Comparison of ENCODE assay signal across 8 cellular contexts in the genomic region with DNA sequence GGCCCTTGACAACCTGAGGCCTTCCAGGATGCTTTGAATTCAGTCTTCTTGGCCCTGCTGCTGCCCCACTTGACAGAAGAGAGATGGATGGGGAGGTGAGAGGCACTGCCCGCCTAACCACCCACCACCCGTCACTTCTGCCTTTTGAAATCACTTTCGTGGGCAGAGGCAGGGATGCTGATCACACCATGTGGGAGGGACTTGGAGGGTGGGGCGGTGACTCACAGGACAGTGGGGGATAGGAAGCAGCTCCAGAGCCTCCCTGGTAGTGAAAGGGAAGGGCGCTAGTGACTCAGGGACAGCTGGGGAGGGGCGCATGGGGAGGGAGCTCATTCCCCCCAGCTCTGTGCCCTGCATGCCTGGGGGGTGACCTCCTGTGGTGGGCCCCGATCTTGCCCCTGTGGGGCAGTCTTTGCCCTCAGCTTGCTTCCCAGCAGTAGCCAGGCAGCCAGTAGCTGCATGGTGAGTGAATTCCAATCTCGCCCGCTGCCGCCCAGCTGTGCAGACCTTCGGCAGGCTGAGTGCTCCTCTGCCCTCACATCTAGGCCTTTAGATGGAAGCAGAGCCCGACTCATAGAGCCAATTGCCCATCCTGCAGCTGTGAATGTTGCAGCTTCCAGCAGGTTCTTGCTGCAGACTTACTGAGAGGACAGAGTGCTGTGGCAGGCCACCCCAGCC. TPM values are rescaled to one million over a fixed set of nuclear protein-coding genes. Genes with fewer than 3 reads are reported as not detected.
DNase-seq lines count a peak whose midpoint lies in the region; ATAC-seq and TF ChIP-seq lines count a peak whose summit lies in the region.
"Not testable (repeated sequence)": the region's sequence is repeated elsewhere in the genome, so short reads cannot be mapped to it uniquely, and the experiment has no call there.

No MANE protein-coding gene starts in this region.

- POLR2A ChIA-PET in activated CD4-positive, alpha-beta memory T cell treated with anti-CD3 and anti-CD28 coated beads for 36 hours (lab: Charles Lee), result not testable (repeated sequence)

- H3K4me3 ChIP-seq in MG63, upper lobe of right lung: not testable (repeated sequence)

- DNase-seq in EL (peak; percentile 38), MG63 (peak; percentile 9), astrocyte of the hippocampus (ENCODE audit: low read depth, low spot score) (peak; percentile 5), kidney tubule cell (ENCODE audit: low spot score) (peak; percentile 12)
- peak; percentile 51 for DNase-seq in activated CD4-positive, alpha-beta memory T cell treated with anti-CD3 and anti-CD28 coated beads for 36 hours
- not testable (repeated sequence) for DNase-seq in omental fat pad (ENCODE audit: low spot score); upper lobe of right lung

- not testable (repeated sequence) for H3K27me3 Mint-ChIP-seq in activated CD4-positive, alpha-beta memory T cell treated with anti-CD3 and anti-CD28 coated beads for 36 hours

- H3K4me1 ChIP-seq in upper lobe of right lung, result not testable (repeated sequence)

- H3K9me3 Mint-ChIP-seq in activated CD4-positive, alpha-beta memory T cell treated with anti-CD3 and anti-CD28 coated beads for 36 hours, result not testable (repeated sequence)

- CTCF ChIA-PET in activated CD4-positive, alpha-beta memory T cell treated with anti-CD3 and anti-CD28 coated beads for 36 hours (lab: Charles Lee), result not testable (repeated sequence)

- H3K4me1 Mint-ChIP-seq in activated CD4-positive, alpha-beta memory T cell treated with anti-CD3 and anti-CD28 coated beads for 36 hours (ENCODE audit: low read depth), result not testable (repeated sequence)

- TF ChIP-seq CTCF in omental fat pad (IDR thresholded peaks at IDR 0.05); upper lobe of right lung (IDR thresholded peaks at IDR 0.05): not testable (repeated sequence)

- H3K27me3 ChIP-seq in MG63, upper lobe of right lung: not testable (repeated sequence)

- ATAC-seq in esophagus mucosa (peak; percentile 100), omental fat pad (ENCODE audit: low FRiP score) (peak; percentile 96), upper lobe of right lung (peak; percentile 84)

- not testable (repeated sequence) for H3K36me3 Mint-ChIP-seq in activated CD4-positive, alpha-beta memory T cell treated with anti-CD3 and anti-CD28 coated beads for 36 hours

- intact Hi-C loops in activated CD4-positive, alpha-beta memory T cell treated with anti-CD3 and anti-CD28 coated beads for 36 hours (cut with micrococcal nuclease); upper lobe of right lung (cut with DNase I): not testable (repeated sequence)

- H3K36me3 ChIP-seq in MG63, upper lobe of right lung: not testable (repeated sequence)

- H3K27ac Mint-ChIP-seq in activated CD4-positive, alpha-beta memory T cell treated with anti-CD3 and anti-CD28 coated beads for 36 hours, result not testable (repeated sequence)

- H3K9me3 ChIP-seq in MG63, upper lobe of right lung: not testable (repeated sequence)

- not testable (repeated sequence) for H3K4me3 Mint-ChIP-seq in activated CD4-positive, alpha-beta memory T cell treated with anti-CD3 and anti-CD28 coated beads for 36 hours

- H3K27ac ChIP-seq in upper lobe of right lung, result not testable (repeated sequence)

RNA-seq across cellular contexts. Expression of a gene that starts 26.6 kb away (rescaled TPM):
- total RNA-seq in MG63 (2014; rRNA removed; shearing (Covaris generic); ENCODE audit: low replicate concordance), result 151 and 541 TPM in 2 replicates
- total RNA-seq in activated CD4-positive, alpha-beta memory T cell treated with anti-CD3 and anti-CD28 coated beads for 36 hours, result 100 to 1,000 TPM; 215 to 217 TPM
- total RNA-seq in esophagus mucosa (302 TPM), omental fat pad (100 to 1,000 TPM; 204 to 415 (median 362) TPM), upper lobe of right lung (155 TPM)

RNA-seq across cellular contexts. Expression of a gene that starts 29.6 kb away (rescaled TPM):
- 2.9 and 14.1 TPM in 2 replicates for total RNA-seq in MG63 (2014; rRNA removed; shearing (Covaris generic); ENCODE audit: low replicate concordance)
- total RNA-seq in activated CD4-positive, alpha-beta memory T cell treated with anti-CD3 and anti-CD28 coated beads for 36 hours, result 10 to 100 TPM; 17.6 to 18.3 TPM
- 5.4 TPM for total RNA-seq in esophagus mucosa
- 10 to 100 TPM; 26.6 to 97.1 (median 45.0) TPM for total RNA-seq in omental fat pad
- total RNA-seq in upper lobe of right lung, result 17.4 TPM

RNA-seq across cellular contexts. Expression of a gene that starts 44.6 kb away (rescaled TPM):
- 21.4 and 37.1 TPM in 2 replicates for total RNA-seq in MG63 (2014; rRNA removed; shearing (Covaris generic); ENCODE audit: low replicate concordance)
- 100 to 1,000 TPM; 113 to 114 TPM for total RNA-seq in activated CD4-positive, alpha-beta memory T cell treated with anti-CD3 and anti-CD28 coated beads for 36 hours
- total RNA-seq in esophagus mucosa (40.3 TPM), omental fat pad (10 to 100 TPM; 33.2 to 96.3 (median 54.1) TPM), upper lobe of right lung (60.7 TPM)

RNA-seq across cellular contexts. Expression of a gene that starts 50.2 kb away (rescaled TPM):
- not detected in 2 replicates for total RNA-seq in MG63 (2014; rRNA removed; shearing (Covaris generic); ENCODE audit: low replicate concordance)
- 1 to 10 TPM; 4.5 to 4.8 TPM for total RNA-seq in activated CD4-positive, alpha-beta memory T cell treated with anti-CD3 and anti-CD28 coated beads for 36 hours
- total RNA-seq in esophagus mucosa, result 1.7 TPM
- 10 to 100 TPM in 2 of 4 donors, 1 to 10 TPM in 2; 4.8 to 17.8 (median 10.4) TPM for total RNA-seq in omental fat pad
- total RNA-seq in upper lobe of right lung, result 14.4 TPM
